18 cellular contexts compared by ENCODE assay signal in genomic region chr14:81031488-81031887, GRCh38.
"Had no signal": no experiment of that assay in that cellular context is flagged by ENCODE, and none has a peak within 500 bp of the region (broad histone marks: within the 10 kb centered on the region; RNA-seq: fewer than 3 reads in every experiment).

No MANE protein-coding gene starts in this region.

- H3K4me3 ChIP-seq: heart left ventricle, left ventricle myocardium inferior, right atrium auricular region, tibial nerve had no signal

- H3K27me3 ChIP-seq: brain microvascular endothelial cell, heart left ventricle, right atrium auricular region, tibial nerve had no signal

- H3K36me3 ChIP-seq: brain microvascular endothelial cell, heart left ventricle, left ventricle myocardium inferior, right atrium auricular region, tibial nerve had no signal

- ATAC-seq: activated CD8-positive, alpha-beta T cell treated with anti-CD3 and anti-CD28 coated beads, Interleukin-2, amount 10 ng/mL, durations not matched to agents 7 days and 5 days; activated naive CD8-positive, alpha-beta T cell treated with anti-CD3 and anti-CD28 coated beads, Interleukin-2, amount 50 U/mL, for 24 hours; activated T-cell treated with anti-CD3 and anti-CD28 coated beads, Interleukin-2, amount 50 U/mL, for 4 hours; heart left ventricle had no signal

- DNase-seq: activated CD4-positive, alpha-beta T cell treated with anti-CD3 and anti-CD28 coated beads for 48 hours; activated CD4-positive, CD25-positive, alpha-beta regulatory T cell; activated CD8-positive, alpha-beta memory T cell treated with anti-CD3 and anti-CD28 coated beads, Interleukin-2, amount 50 U/mL, for 4 hours; activated CD8-positive, alpha-beta T cell treated with anti-CD3 and anti-CD28 coated beads, Interleukin-2, amount 10 ng/mL, durations not matched to agents 7 days and 5 days; activated naive CD4-positive, alpha-beta T cell treated with anti-CD3 and anti-CD28 coated beads, Interleukin-2, amount 10 ng/mL, durations not matched to agents 7 days and 5 days; activated naive CD8-positive, alpha-beta T cell treated with anti-CD3 and anti-CD28 coated beads, Interleukin-2, amount 50 U/mL, for 24 hours; activated T-cell treated with anti-CD3 and anti-CD28 coated beads, Interleukin-2, amount 50 U/mL, for 4 hours; anterior cingulate cortex; brain microvascular endothelial cell; cortex of kidney; left ventricle myocardium inferior; stimulated activated CD4-positive, alpha-beta T cell treated with anti-CD3 and anti-CD28 coated beads, Interleukin-2, amount 100 ng/mL, for 24 hours; stimulated activated naive CD4-positive, alpha-beta T cell treated with Interleukin-2 at 50 U/mL for 16 hours; substantia nigra; T1000 had no signal

- H3K27ac ChIP-seq: brain microvascular endothelial cell, heart left ventricle, left ventricle myocardium inferior, right atrium auricular region, tibial nerve had no signal

- H3K4me1 ChIP-seq: left ventricle myocardium inferior, right atrium auricular region, tibial nerve had no signal
